Comparison of ENCODE assay signal across 2 cellular contexts in the genomic region with DNA sequence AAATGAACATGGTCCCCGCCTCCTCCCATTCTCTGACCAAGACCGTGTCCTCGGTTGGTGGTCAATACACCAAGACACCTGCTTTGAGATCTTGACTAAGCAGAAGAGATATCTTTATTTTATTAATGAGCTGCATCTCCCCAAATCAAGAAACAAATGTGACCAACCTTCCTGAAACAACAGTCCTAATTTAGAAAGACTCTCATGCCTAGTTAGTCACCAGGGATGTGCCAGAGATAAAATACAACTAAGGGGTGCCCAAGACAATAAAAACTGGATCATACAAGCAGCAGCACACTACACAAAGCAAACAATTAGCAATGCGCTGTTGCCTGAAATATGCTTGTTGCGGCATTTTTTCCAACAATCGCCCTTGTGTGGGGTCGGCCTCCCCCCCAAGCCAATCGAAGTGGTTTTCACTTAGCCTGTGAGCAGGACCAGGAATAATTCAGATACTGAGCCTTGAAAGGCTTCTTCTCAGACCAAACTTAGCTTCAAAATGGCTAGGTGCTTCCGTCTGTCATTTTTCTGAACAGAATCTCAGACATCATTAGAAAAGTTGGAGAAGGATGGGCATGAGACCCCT.
TF ChIP-seq lines count a peak whose summit lies in the region.

No MANE protein-coding gene starts in this region.

TF ChIP-seq in HCT116, 20 proteins besides CTCF, POLR2A, EP300 and RAD21:
- TF ChIP-seq ZNF274 (IDR thresholded peaks at IDR 0.05; ENCODE audit: low read depth, low read length) (no peak), SRF (IDR thresholded peaks at IDR 0.05; ENCODE audit: low read depth) (no peak), FOSL1 (IDR thresholded peaks at IDR 0.05; ENCODE audit: low read depth) (no peak)

TF ChIP-seq in K562, 482 proteins besides CTCF, POLR2A, EP300 and RAD21:
- TF ChIP-seq MAFK (IDR thresholded peaks at IDR 0.05; ENCODE audit: low read length) (0 out of 2 replicates have a peak, but pooled peaks have one; percentile 19), ZNF316 (IDR thresholded peaks at IDR 0.05) (peak; percentile 72), TSC22D4 (tag; IDR thresholded peaks at IDR 0.05) (no peak), HEY1 (CRISPR knock-in tag; IDR thresholded peaks at IDR 0.05; ENCODE audit: borderline replicate concordance) (no peak), MAFF (IDR thresholded peaks at IDR 0.05; ENCODE audit: low read length) (peak; percentile 32; the same call in 1 of the 2 replicates), EGR1 (conservative IDR thresholded peaks at IDR 0.05) (no peak)
- TF ChIP-seq, protein P1, sequence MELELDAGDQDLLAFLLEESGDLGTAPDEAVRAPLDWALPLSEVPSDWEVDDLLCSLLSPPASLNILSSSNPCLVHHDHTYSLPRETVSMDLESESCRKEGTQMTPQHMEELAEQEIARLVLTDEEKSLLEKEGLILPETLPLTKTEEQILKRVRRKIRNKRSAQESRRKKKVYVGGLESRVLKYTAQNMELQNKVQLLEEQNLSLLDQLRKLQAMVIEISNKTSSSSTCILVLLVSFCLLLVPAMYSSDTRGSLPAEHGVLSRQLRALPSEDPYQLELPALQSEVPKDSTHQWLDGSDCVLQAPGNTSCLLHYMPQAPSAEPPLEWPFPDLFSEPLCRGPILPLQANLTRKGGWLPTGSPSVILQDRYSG (tag; conservative IDR thresholded peaks at IDR 0.05; ENCODE audit: low read depth) = no peak
